In genomic region chr10:44383749-44384600, GRCh38 we compare ENCODE assay signal across 8 cellular contexts. TPM values are rescaled to one million over a fixed set of nuclear protein-coding genes. Genes with fewer than 3 reads are reported as not detected.
A peak's percentile ranks its signal among the peaks of the same experiment; 100 is the strongest.
DNase-seq lines count a peak whose midpoint lies in the region; ATAC-seq and TF ChIP-seq lines count a peak whose summit lies in the region.
"Had no signal": no experiment of that assay in that cellular context is flagged by ENCODE, and none has a peak within 500 bp of the region (broad histone marks: within the 10 kb centered on the region; RNA-seq: fewer than 3 reads in every experiment).

No MANE protein-coding gene starts in this region.

- intact Hi-C loops in dendritic cell treated with granulocyte-macrophage colony-stimulating factor and Interleukin-4, amounts not matched to agents 40 ng/mL and 50 ng/mL, for 4 days (cut with micrococcal nuclease), result loop anchor here (5.0 kb wide), 1 partner anchor 697 kb away; no protein-coding TSS in a partner anchor
- intact Hi-C loops in right lobe of liver (cut with DNase I), result loop anchor here in 1 of 2 donors (10.0 kb wide), 2 partner anchors 471 to 709 kb away; no protein-coding TSS in a partner anchor

- H3K27ac ChIP-seq in HUES64 (ENCODE audit: low read depth, low read length) (no peak overlapping the region), right lobe of liver (peak overlapping the region in 2 of 3 donors; percentile 51 to 53), thymus (ENCODE audit: low read depth) (no peak overlapping the region)

- peak overlapping the region; percentile 54 for H3K9ac ChIP-seq in HUES64 (ENCODE audit: low read depth, low read length)

- no peak overlapping the region for H3K27ac Mint-ChIP-seq in dendritic cell treated with granulocyte-macrophage colony-stimulating factor and Interleukin-4, amounts not matched to agents 40 ng/mL and 50 ng/mL, for 4 days

- peaks cover 17% of the 10 kb centered on the region for H3K36me3 ChIP-seq in HUES64 (ENCODE audit: insufficient read depth, low read length)
- H3K36me3 ChIP-seq in right lobe of liver, result no peaks in the 10 kb centered on the region
- H3K36me3 ChIP-seq in thymus (ENCODE audit: control insufficient read depth, insufficient read depth), result no peaks in the 10 kb centered on the region

- 1% methylated on average over 63 of the region's 63 CpGs for WGBS in HUES64
- 6% methylated on average over 24 of the region's 63 CpGs for WGBS in right lobe of liver (ENCODE audit: insufficient coverage, low coverage, low lambda C conversion rate, missing lambda C conversion rate)
- 2% methylated on average over 63 of the region's 63 CpGs for WGBS in thymus

- H3K4me3 ChIP-seq in HUES64 (ENCODE audit: low read length) (peak overlapping the region; percentile 72), right lobe of liver (peak overlapping the region; percentile 35 to 56 (median 47)), thymus (ENCODE audit: low read length) (peak overlapping the region; percentile 39)

- no peak for TF ChIP-seq CTCF in right lobe of liver (IDR thresholded peaks at IDR 0.05)

- H3K36me3 Mint-ChIP-seq in dendritic cell treated with granulocyte-macrophage colony-stimulating factor and Interleukin-4, amounts not matched to agents 40 ng/mL and 50 ng/mL, for 4 days (ENCODE audit: low read depth), result no peaks in the 10 kb centered on the region

- no peak for TF ChIP-seq POLR2A in right lobe of liver (IDR thresholded peaks at IDR 0.05)

- H3K4me3 Mint-ChIP-seq in dendritic cell treated with granulocyte-macrophage colony-stimulating factor and Interleukin-4, amounts not matched to agents 40 ng/mL and 50 ng/mL, for 4 days, result peak overlapping the region; percentile 2

- peaks cover 33% of the 10 kb centered on the region for H3K4me1 ChIP-seq in HUES64 (ENCODE audit: insufficient read depth, low read length)
- peaks cover 0 to 6% (median 0%) of the 10 kb centered on the region in 4 donors for H3K4me1 ChIP-seq in right lobe of liver
- no peaks in the 10 kb centered on the region for H3K4me1 ChIP-seq in thymus (ENCODE audit: control insufficient read depth, insufficient read depth, low read length)

- H3K9me3 ChIP-seq in HUES64 (ENCODE audit: insufficient read depth, low read depth, low read length) (no peaks in the 10 kb centered on the region), right lobe of liver (no peaks in the 10 kb centered on the region), thymus (ENCODE audit: control insufficient read depth) (no peaks in the 10 kb centered on the region)

- no peaks in the 10 kb centered on the region for H3K9me3 Mint-ChIP-seq in dendritic cell treated with granulocyte-macrophage colony-stimulating factor and Interleukin-4, amounts not matched to agents 40 ng/mL and 50 ng/mL, for 4 days

- DNase-seq in right lobe of liver, result no peak
- no peak for DNase-seq in mucosa of gallbladder (ENCODE audit: low spot score)
- DNase-seq in amniotic stem cell (lab: John Stamatoyannopoulos, UW), result no peak
- DNase-seq in putamen (ENCODE audit: low spot score), result no peak
- DNase-seq: cortex of kidney had no signal

- peak in 3 of 4 donors; percentile 4 to 19 (median 17) for ATAC-seq in right lobe of liver

- H3K4me1 Mint-ChIP-seq in dendritic cell treated with granulocyte-macrophage colony-stimulating factor and Interleukin-4, amounts not matched to agents 40 ng/mL and 50 ng/mL, for 4 days (ENCODE audit: low read depth), result no peaks in the 10 kb centered on the region

- H3K27me3 Mint-ChIP-seq in dendritic cell treated with granulocyte-macrophage colony-stimulating factor and Interleukin-4, amounts not matched to agents 40 ng/mL and 50 ng/mL, for 4 days, result peaks cover 66% of the 10 kb centered on the region

- peaks cover 43% of the 10 kb centered on the region for H3K27me3 ChIP-seq in HUES64 (ENCODE audit: insufficient read depth, low read length)
- no peaks in the 10 kb centered on the region for H3K27me3 ChIP-seq in right lobe of liver
- H3K27me3 ChIP-seq in thymus (ENCODE audit: control insufficient read depth, insufficient read depth), result peaks cover 53% of the 10 kb centered on the region

RNA-seq across cellular contexts. Expression of gene CXCL12, which starts 0.9 kb away (rescaled TPM):
- polyA plus RNA-seq in HUES64 (2013, experiment 1 of 2), result 45.3 TPM
- 45.1 TPM for polyA plus RNA-seq in HUES64 (2013, experiment 2 of 2)
- total RNA-seq in right lobe of liver, result 100 to 1,000 TPM in 1 of 6 experiments, 10 to 100 TPM in 5; 17.5 to 116 (median 65.3) TPM
- 82.1 TPM for polyA plus RNA-seq in thymus
- 74.3 TPM for total RNA-seq in mucosa of gallbladder

Comparison
In these comparisons a context has a peak if more than half of its experiments do, and no peak if none do; other contexts are left out.
1. H3K27ac ChIP-seq: peak in right lobe of liver (2 of 3); none in HUES64 (single experiment) and thymus (single experiment).
2. Peak in every context shown above with its lines, with median percentiles within 50 percentile points of each other: H3K4me3 ChIP-seq.